Comparison of ENCODE assay signal across 8 cellular contexts in genomic region chr2:46493241-46493970, GRCh38. TPM values are rescaled to one million over a fixed set of nuclear protein-coding genes. Genes with fewer than 3 reads are reported as not detected.
A peak's percentile ranks its signal among the peaks of the same experiment; 100 is the strongest.
DNase-seq lines count a peak whose midpoint lies in the region; ATAC-seq and FAIRE-seq lines count a peak whose summit lies in the region.

No MANE protein-coding gene starts in this region.

- DNase-seq in EH (ENCODE audit: low read depth) (peak; percentile 87), caudate nucleus (lab: John Stamatoyannopoulos, UW) (peak in 5 of 61 donors; percentile 12 to 62 (median 47)), small intestine (no peak), GM19240 (ENCODE audit: insufficient read length, low spot score) (no peak), NCI-H748 (lab: John Stamatoyannopoulos, UW; ENCODE audit: unreplicated experiment) (no peak)
- DNase-seq in activated CD4-positive, alpha-beta T cell treated with anti-CD3 and anti-CD28 coated beads for 1 hour, result no peak

- H3K27ac ChIP-seq in caudate nucleus (ENCODE audit: low read depth, low read length) (peak overlapping the region; percentile 80), small intestine (ENCODE audit: low read depth in 1 of 2, low read length in 1 of 2) (no peak overlapping the region)

- ATAC-seq in GM19468 (IDR thresholded peaks at IDR 0.05; ENCODE audit: extremely low read depth, unreplicated experiment), result peak; percentile 73
- ATAC-seq in HG03457 (IDR thresholded peaks at IDR 0.05; ENCODE audit: unreplicated experiment), result peak; percentile 68

- H3K4me3 ChIP-seq in small intestine (ENCODE audit: low read depth in 1 of 2, low read length in 2 of 2), result no peak overlapping the region

- 57 to 60% (median 59%) methylated on average over 8 of the region's 8 CpGs for WGBS in small intestine, 3 donors

- no peaks in the 10 kb centered on the region for H3K27me3 ChIP-seq in small intestine (ENCODE audit: control insufficient read depth in 2 of 2, insufficient read depth in 2 of 2, low read length in 2 of 2)

- no peaks in the 10 kb centered on the region for H3K36me3 ChIP-seq in small intestine (ENCODE audit: control insufficient read depth in 2 of 2, insufficient read depth in 2 of 2, low read length in 2 of 2)

- H3K9me3 ChIP-seq in small intestine (ENCODE audit: control insufficient read depth, low read depth), result no peaks in the 10 kb centered on the region

- H3K4me1 ChIP-seq in small intestine (ENCODE audit: control insufficient read depth in 2 of 2, insufficient read depth in 1 of 2, low read depth in 1 of 2, low read length in 1 of 2), result no peaks in the 10 kb centered on the region

- no peak for FAIRE-seq in small intestine (lab: Jason Lieb, UNC)

RNA-seq across cellular contexts. Expression of gene TMEM247, which starts 14.0 kb away (rescaled TPM):
- polyA plus RNA-seq in small intestine, result not detected

RNA-seq across cellular contexts. Expression of gene RHOQ, which starts 48.9 kb away (rescaled TPM):
- polyA plus RNA-seq in small intestine, result 10 to 100 TPM in 2 of 3 donors, 1 to 10 TPM in 1; 1.6 to 23.7 (median 11.6) TPM

RNA-seq across cellular contexts. Expression of gene ATP6V1E2, which starts 49.0 kb away (rescaled TPM):
- 1 to 10 TPM in 1 of 3 donors, under 1 TPM in 1, not detected in 1; 0.54 to 4.1 TPM for polyA plus RNA-seq in small intestine
